ENCODE assay signal across 16 cellular contexts in genomic region chr19:24004166-24004565, GRCh38.
DNase-seq lines count a peak whose midpoint lies in the region; ATAC-seq, FAIRE-seq and TF ChIP-seq lines count a peak whose summit lies in the region.
"Had no signal": no experiment of that assay in that cellular context is flagged by ENCODE, and none has a peak within 500 bp of the region (broad histone marks: within the 10 kb centered on the region; RNA-seq: fewer than 3 reads in every experiment).

No MANE protein-coding gene starts in this region.

- ATAC-seq in HG03095 (IDR thresholded peaks at IDR 0.05; ENCODE audit: unreplicated experiment): no peak

- TF ChIP-seq CTCF in bronchial epithelial cell (IDR thresholded peaks at IDR 0.05; ENCODE audit: insufficient read depth, low read length, severe bottlenecking) (no peak), right atrium auricular region (IDR thresholded peaks at IDR 0.05) (no peak)

- no peaks in the 10 kb centered on the region for H3K4me1 ChIP-seq in right atrium auricular region
- H3K4me1 ChIP-seq: BLaER1, HAP-1 had no signal

- H3K9me3 ChIP-seq in right atrium auricular region: no peaks in the 10 kb centered on the region
- H3K9me3 ChIP-seq: HAP-1 had no signal

- DNase-seq in NCI-H146 (lab: John Stamatoyannopoulos, UW) (peak; percentile 13), NCI-H146 treated with DMSO at 0.1 percent for 48 hours (lab: John Stamatoyannopoulos, UW; ENCODE audit: unreplicated experiment) (no peak), HPDE6-E6E7 (ENCODE audit: extremely low spot score) (peak; percentile 46), bronchial epithelial cell (ENCODE audit: low read depth) (peak; percentile 36), right atrium auricular region (ENCODE audit: low spot score) (no peak)
- DNase-seq in activated T-cell treated with anti-CD3 and anti-CD28 coated beads, Interleukin-2, amount 50 U/mL, for 48 hours: no peak
- DNase-seq: 8988T; Calu3; CD4-positive, alpha-beta memory T cell; GM23248; IMR-90 had no signal

- H3K36me3 ChIP-seq in bronchial epithelial cell (ENCODE audit: control insufficient read depth, insufficient read depth, low read length) (no peaks in the 10 kb centered on the region), right atrium auricular region (no peaks in the 10 kb centered on the region)
- H3K36me3 ChIP-seq: BLaER1, HAP-1 had no signal

- peak; percentile 52 for FAIRE-seq in bronchial epithelial cell (lab: Jason Lieb, UNC)
- FAIRE-seq: G401.6, GM12891 had no signal

- H3K27me3 ChIP-seq in bronchial epithelial cell (ENCODE audit: control insufficient read depth, insufficient read depth, low read length) (no peaks in the 10 kb centered on the region), right atrium auricular region (no peaks in the 10 kb centered on the region)
- H3K27me3 ChIP-seq: BLaER1 had no signal

- H3K4me3 ChIP-seq in bronchial epithelial cell (ENCODE audit: low read depth, low read length) (no peak overlapping the region), right atrium auricular region (no peak overlapping the region)
- H3K4me3 ChIP-seq: BLaER1, GM23248, HAP-1 had no signal

- H3K27ac ChIP-seq in right atrium auricular region: no peak overlapping the region
- H3K27ac ChIP-seq: BLaER1, GM23248 had no signal

Comparison
In these comparisons a context has a peak if more than half of its experiments do, and no peak if none do; other contexts are left out.
1. DNase-seq: peak in NCI-H146 (single experiment), HPDE6-E6E7 (single experiment) and bronchial epithelial cell (single experiment); none in NCI-H146 treated with DMSO at 0.1 percent for 48 hours (single experiment), activated T-cell treated with anti-CD3 and anti-CD28 coated beads, Interleukin-2, amount 50 U/mL, for 48 hours (0 of 2) and right atrium auricular region (single experiment).